34 cellular contexts compared by ENCODE assay signal in genomic region chr1:150753416-150753815, GRCh38. TPM values are rescaled to one million over a fixed set of nuclear protein-coding genes. Genes with fewer than 3 reads are reported as not detected.
DNase-seq lines count a peak whose midpoint lies in the region; ATAC-seq, FAIRE-seq and TF ChIP-seq lines count a peak whose summit lies in the region.
"Had no signal": no experiment of that assay in that cellular context is flagged by ENCODE, and none has a peak within 500 bp of the region (broad histone marks: within the 10 kb centered on the region; RNA-seq: fewer than 3 reads in every experiment).

No MANE protein-coding gene starts in this region.

- H3K4me3 ChIP-seq in mucosa of descending colon (no peak overlapping the region), left ventricle myocardium inferior (no peak overlapping the region)
- H3K4me3 ChIP-seq: GM12878 had no signal

- H3K27ac Mint-ChIP-seq in activated T-cell treated with anti-CD3 and anti-CD28 coated beads, Interleukin-2, amount 50 U/mL, for 72 hours: peak overlapping the region; percentile 74
- H3K27ac Mint-ChIP-seq in stimulated activated naive B cell treated with anti-CD40 and anti-IgM and Interleukin-4, amounts not matched to agents 10 μg/mL and 1 μg/mL and 100 μg/mL, for 72 hours: peak overlapping the region; percentile 51
- H3K27ac Mint-ChIP-seq: HFFc6 had no signal

- H3K4me3 Mint-ChIP-seq in activated T-cell treated with anti-CD3 and anti-CD28 coated beads, Interleukin-2, amount 50 U/mL, for 72 hours: no peak overlapping the region
- no peak overlapping the region for H3K4me3 Mint-ChIP-seq in stimulated activated naive B cell treated with anti-CD40 and anti-IgM and Interleukin-4, amounts not matched to agents 10 μg/mL and 1 μg/mL and 100 μg/mL, for 72 hours
- H3K4me3 Mint-ChIP-seq: CD14-positive monocyte; CD8-positive, alpha-beta memory T cell; H9; HFFc6 had no signal

- no peak overlapping the region for H3K27ac ChIP-seq in left ventricle myocardium inferior (replicated peaks)

- H3K36me3 Mint-ChIP-seq in activated T-cell treated with anti-CD3 and anti-CD28 coated beads, Interleukin-2, amount 50 U/mL, for 72 hours (ENCODE audit: insufficient read depth in 2 of 2): peaks cover 6 to 8% of the 10 kb centered on the region in 2 donors
- H3K36me3 Mint-ChIP-seq in stimulated activated naive B cell treated with anti-CD40 and anti-IgM and Interleukin-4, amounts not matched to agents 10 μg/mL and 1 μg/mL and 100 μg/mL, for 72 hours: peaks cover 31 to 54% of the 10 kb centered on the region in 2 donors

- peak; percentile 49 for FAIRE-seq in colon (lab: Jason Lieb, UNC)
- no peak for FAIRE-seq in H54 (lab: Jason Lieb, UNC)
- FAIRE-seq: GM12878, HepG2 had no signal

- H3K9me3 Mint-ChIP-seq in activated T-cell treated with anti-CD3 and anti-CD28 coated beads, Interleukin-2, amount 50 U/mL, for 72 hours: no peaks in the 10 kb centered on the region
- no peaks in the 10 kb centered on the region for H3K9me3 Mint-ChIP-seq in stimulated activated naive B cell treated with anti-CD40 and anti-IgM and Interleukin-4, amounts not matched to agents 10 μg/mL and 1 μg/mL and 100 μg/mL, for 72 hours
- H3K9me3 Mint-ChIP-seq: CD8-positive, alpha-beta memory T cell; H9; HFFc6 had no signal

- H3K27me3 Mint-ChIP-seq in activated T-cell treated with anti-CD3 and anti-CD28 coated beads, Interleukin-2, amount 50 U/mL, for 72 hours (ENCODE audit: low read depth): no peaks in the 10 kb centered on the region
- no peaks in the 10 kb centered on the region for H3K27me3 Mint-ChIP-seq in stimulated activated naive B cell treated with anti-CD40 and anti-IgM and Interleukin-4, amounts not matched to agents 10 μg/mL and 1 μg/mL and 100 μg/mL, for 72 hours
- H3K27me3 Mint-ChIP-seq: CD8-positive, alpha-beta memory T cell had no signal

- H3K4me1 Mint-ChIP-seq in activated T-cell treated with anti-CD3 and anti-CD28 coated beads, Interleukin-2, amount 50 U/mL, for 72 hours (ENCODE audit: low read depth): no peaks in the 10 kb centered on the region
- peaks cover 4 to 11% of the 10 kb centered on the region in 2 donors for H3K4me1 Mint-ChIP-seq in stimulated activated naive B cell treated with anti-CD40 and anti-IgM and Interleukin-4, amounts not matched to agents 10 μg/mL and 1 μg/mL and 100 μg/mL, for 72 hours
- H3K4me1 Mint-ChIP-seq: CD8-positive, alpha-beta memory T cell; H9 had no signal

- H3K4me1 ChIP-seq in mucosa of descending colon (ENCODE audit: low read depth) (peaks cover 21% of the 10 kb centered on the region), left ventricle myocardium inferior (no peaks in the 10 kb centered on the region)
- H3K4me1 ChIP-seq: BE2C had no signal

- H3K27me3 ChIP-seq in left ventricle myocardium inferior (ENCODE audit: low read depth): no peaks in the 10 kb centered on the region
- H3K27me3 ChIP-seq: BE2C had no signal

- TF ChIP-seq POLR2A in H54 (IDR thresholded peaks at IDR 0.05; ENCODE audit: low read depth, low read length): no peak

- intact Hi-C loops in mucosa of descending colon (cut with DNase I, micrococcal nuclease): no loop called here
- intact Hi-C loops in left ventricle myocardium inferior (cut with micrococcal nuclease): no loop called here

- no peaks in the 10 kb centered on the region for H3K9me3 ChIP-seq in mucosa of descending colon
- no peaks in the 10 kb centered on the region for H3K9me3 ChIP-seq in left ventricle myocardium inferior (replicated peaks)
- H3K9me3 ChIP-seq: BE2C, SK-N-SH had no signal

- DNase-seq in activated T-cell treated with anti-CD3 and anti-CD28 coated beads, Interleukin-2, amount 50 U/mL, for 72 hours: no peak
- DNase-seq in activated T-cell treated with anti-CD3 and anti-CD28 coated beads for 4 hours (no peak), mucosa of descending colon (peak in 1 of 3 donors; percentile 54), left ventricle myocardium inferior (no peak), H54 (ENCODE audit: insufficient read length, low spot score) (no peak)
- DNase-seq in stimulated activated naive B cell treated with anti-CD40 and anti-IgM and Interleukin-4, amounts not matched to agents 10 μg/mL and 1 μg/mL and 100 μg/mL, for 72 hours: no peak
- DNase-seq: 8988T; ACHN; BE2C; CD8-positive, alpha-beta memory T cell; DMS 273 treated with DMSO at 0.1 percent for 48 hours; DMS79; EL; GDM1; H9; HFFc6; KBM-7; MM.1S; NCI-H1048; NCI-H1417; NCI-H1694; NCI-H2029 treated with DMSO at 0.1 percent for 48 hours; NCI-H2171; NCI-H226; NCI-H524 treated with DMSO at 0.1 percent for 48 hours; NCI-H774; PC-3; SK-N-SH had no signal

- H3K36me3 ChIP-seq in mucosa of descending colon (ENCODE audit: low read depth) (no peaks in the 10 kb centered on the region), left ventricle myocardium inferior (peaks cover 23% of the 10 kb centered on the region)
- H3K36me3 ChIP-seq: BE2C had no signal

- TF ChIP-seq CTCF in mucosa of descending colon (IDR thresholded peaks at IDR 0.05): no peak
- no peak for TF ChIP-seq CTCF in left ventricle myocardium inferior (IDR thresholded peaks at IDR 0.05; ENCODE audit: borderline replicate concordance)

- ATAC-seq in activated T-cell treated with anti-CD3 and anti-CD28 coated beads, Interleukin-2, amount 50 U/mL, for 72 hours (replicated peaks in 1 of 2): no peak
- ATAC-seq in mucosa of descending colon: peak; percentile 92
- ATAC-seq in stimulated activated naive B cell treated with anti-CD40 and anti-IgM and Interleukin-4, amounts not matched to agents 10 μg/mL and 1 μg/mL and 100 μg/mL, for 72 hours (replicated peaks): no peak
- ATAC-seq in esophagus mucosa: no peak
- ATAC-seq: GM12878, HepG2, PC-3 had no signal

RNA-seq across cellular contexts. Expression of gene CTSS, which starts 12.2 kb away (rescaled TPM):
- total RNA-seq in activated T-cell treated with anti-CD3 and anti-CD28 coated beads, Interleukin-2, amount 50 U/mL, for 72 hours: 10 to 100 TPM; 47.1 to 70.8 TPM
- total RNA-seq in mucosa of descending colon (100 to 1,000 TPM; 290 to 577 (median 544) TPM), esophagus mucosa (19.6 TPM), left ventricle myocardium inferior (27.5 TPM)
- total RNA-seq: H9, PC-3 had no signal

RNA-seq across cellular contexts. Expression of gene HORMAD1, which starts 32.7 kb away (rescaled TPM):
- under 1 TPM in 1 of 2 donors, not detected in 1; 0.19 TPM for total RNA-seq in activated T-cell treated with anti-CD3 and anti-CD28 coated beads, Interleukin-2, amount 50 U/mL, for 72 hours
- total RNA-seq in mucosa of descending colon: 1 to 10 TPM in 2 of 3 donors, under 1 TPM in 1; 0.82 to 1.4 (median 1.3) TPM
- total RNA-seq in esophagus mucosa: 11.1 TPM
- not detected for total RNA-seq in left ventricle myocardium inferior
- total RNA-seq: CD8-positive, alpha-beta memory T cell; H9; HepG2; HFFc6; HT1080; PC-3 had no signal

RNA-seq across cellular contexts. Expression of gene CTSK, which starts 54.6 kb away (rescaled TPM):
- total RNA-seq in activated T-cell treated with anti-CD3 and anti-CD28 coated beads, Interleukin-2, amount 50 U/mL, for 72 hours: 1 to 10 TPM; 8.3 to 9.7 TPM
- total RNA-seq in mucosa of descending colon (10 to 100 TPM; 15.4 to 64.0 (median 30.3) TPM), esophagus mucosa (7.7 TPM), left ventricle myocardium inferior (8.2 TPM)

RNA-seq across cellular contexts. Expression of gene GOLPH3L, which starts 56.5 kb away (rescaled TPM):
- total RNA-seq in activated T-cell treated with anti-CD3 and anti-CD28 coated beads, Interleukin-2, amount 50 U/mL, for 72 hours: 10 to 100 TPM; 32.0 to 32.3 TPM
- 100 to 1,000 TPM in 1 of 3 donors, 10 to 100 TPM in 2; 62.8 to 105 (median 69.4) TPM for total RNA-seq in mucosa of descending colon
- 30.2 TPM for total RNA-seq in esophagus mucosa
- 16.9 TPM for total RNA-seq in left ventricle myocardium inferior

Comparison
In these comparisons a context has a peak if more than half of its experiments do, and no peak if none do; other contexts are left out.
1. RNA of gene CTSS, which starts 12.2 kb away (total RNA-seq): 290 to 577 TPM in mucosa of descending colon; 47.1 to 70.8 TPM in activated T-cell treated with anti-CD3 and anti-CD28 coated beads, Interleukin-2, amount 50 U/mL, for 72 hours, 27.5 TPM in left ventricle myocardium inferior (single experiment) and 19.6 TPM in esophagus mucosa (single experiment); every median in the first group is over 4 times any median in the second.